1 cellular context compared by ENCODE assay signal in the genomic region with DNA sequence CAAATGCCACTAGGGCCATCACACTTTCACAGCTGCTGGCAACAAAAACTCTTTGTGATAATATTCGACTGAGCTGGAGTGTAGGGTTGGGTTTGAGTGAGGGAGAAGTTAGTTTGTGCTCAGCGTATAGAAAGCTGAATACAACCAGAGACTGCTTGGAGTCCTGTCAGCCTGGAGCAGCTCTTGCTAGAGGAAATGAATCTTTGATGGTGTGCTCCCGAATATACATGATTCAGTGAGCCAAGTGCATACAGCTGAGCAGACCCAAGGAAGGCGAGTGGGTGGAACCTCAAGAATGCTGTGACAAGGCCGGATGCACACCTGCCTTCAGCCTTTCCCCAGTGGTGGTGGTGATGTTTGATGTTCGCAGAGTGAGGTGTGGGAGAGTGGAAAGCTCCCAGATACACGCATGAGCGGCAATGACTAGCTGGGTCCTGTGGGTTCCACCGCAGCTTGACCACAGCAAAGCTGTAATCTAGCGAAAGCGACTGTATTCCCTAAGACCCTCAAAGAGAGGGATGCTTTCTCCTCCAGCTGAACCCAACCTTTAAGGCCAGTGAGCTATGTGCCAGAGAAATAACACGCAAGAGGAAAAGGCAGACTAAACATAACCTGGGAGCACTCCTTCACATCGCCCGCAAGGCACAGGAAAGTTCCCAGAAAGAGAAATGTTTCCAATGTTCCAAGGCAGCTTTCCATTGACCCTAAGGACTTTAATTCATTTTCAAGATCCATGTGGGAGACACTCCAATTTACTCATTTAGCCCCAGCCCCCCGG.
TF ChIP-seq lines count a peak whose summit lies in the region.

No MANE protein-coding gene starts in this region.

TF ChIP-seq in GM23338, 12 proteins besides CTCF, POLR2A, EP300 and RAD21 (continued from another document):
- TF ChIP-seq, protein P1, sequence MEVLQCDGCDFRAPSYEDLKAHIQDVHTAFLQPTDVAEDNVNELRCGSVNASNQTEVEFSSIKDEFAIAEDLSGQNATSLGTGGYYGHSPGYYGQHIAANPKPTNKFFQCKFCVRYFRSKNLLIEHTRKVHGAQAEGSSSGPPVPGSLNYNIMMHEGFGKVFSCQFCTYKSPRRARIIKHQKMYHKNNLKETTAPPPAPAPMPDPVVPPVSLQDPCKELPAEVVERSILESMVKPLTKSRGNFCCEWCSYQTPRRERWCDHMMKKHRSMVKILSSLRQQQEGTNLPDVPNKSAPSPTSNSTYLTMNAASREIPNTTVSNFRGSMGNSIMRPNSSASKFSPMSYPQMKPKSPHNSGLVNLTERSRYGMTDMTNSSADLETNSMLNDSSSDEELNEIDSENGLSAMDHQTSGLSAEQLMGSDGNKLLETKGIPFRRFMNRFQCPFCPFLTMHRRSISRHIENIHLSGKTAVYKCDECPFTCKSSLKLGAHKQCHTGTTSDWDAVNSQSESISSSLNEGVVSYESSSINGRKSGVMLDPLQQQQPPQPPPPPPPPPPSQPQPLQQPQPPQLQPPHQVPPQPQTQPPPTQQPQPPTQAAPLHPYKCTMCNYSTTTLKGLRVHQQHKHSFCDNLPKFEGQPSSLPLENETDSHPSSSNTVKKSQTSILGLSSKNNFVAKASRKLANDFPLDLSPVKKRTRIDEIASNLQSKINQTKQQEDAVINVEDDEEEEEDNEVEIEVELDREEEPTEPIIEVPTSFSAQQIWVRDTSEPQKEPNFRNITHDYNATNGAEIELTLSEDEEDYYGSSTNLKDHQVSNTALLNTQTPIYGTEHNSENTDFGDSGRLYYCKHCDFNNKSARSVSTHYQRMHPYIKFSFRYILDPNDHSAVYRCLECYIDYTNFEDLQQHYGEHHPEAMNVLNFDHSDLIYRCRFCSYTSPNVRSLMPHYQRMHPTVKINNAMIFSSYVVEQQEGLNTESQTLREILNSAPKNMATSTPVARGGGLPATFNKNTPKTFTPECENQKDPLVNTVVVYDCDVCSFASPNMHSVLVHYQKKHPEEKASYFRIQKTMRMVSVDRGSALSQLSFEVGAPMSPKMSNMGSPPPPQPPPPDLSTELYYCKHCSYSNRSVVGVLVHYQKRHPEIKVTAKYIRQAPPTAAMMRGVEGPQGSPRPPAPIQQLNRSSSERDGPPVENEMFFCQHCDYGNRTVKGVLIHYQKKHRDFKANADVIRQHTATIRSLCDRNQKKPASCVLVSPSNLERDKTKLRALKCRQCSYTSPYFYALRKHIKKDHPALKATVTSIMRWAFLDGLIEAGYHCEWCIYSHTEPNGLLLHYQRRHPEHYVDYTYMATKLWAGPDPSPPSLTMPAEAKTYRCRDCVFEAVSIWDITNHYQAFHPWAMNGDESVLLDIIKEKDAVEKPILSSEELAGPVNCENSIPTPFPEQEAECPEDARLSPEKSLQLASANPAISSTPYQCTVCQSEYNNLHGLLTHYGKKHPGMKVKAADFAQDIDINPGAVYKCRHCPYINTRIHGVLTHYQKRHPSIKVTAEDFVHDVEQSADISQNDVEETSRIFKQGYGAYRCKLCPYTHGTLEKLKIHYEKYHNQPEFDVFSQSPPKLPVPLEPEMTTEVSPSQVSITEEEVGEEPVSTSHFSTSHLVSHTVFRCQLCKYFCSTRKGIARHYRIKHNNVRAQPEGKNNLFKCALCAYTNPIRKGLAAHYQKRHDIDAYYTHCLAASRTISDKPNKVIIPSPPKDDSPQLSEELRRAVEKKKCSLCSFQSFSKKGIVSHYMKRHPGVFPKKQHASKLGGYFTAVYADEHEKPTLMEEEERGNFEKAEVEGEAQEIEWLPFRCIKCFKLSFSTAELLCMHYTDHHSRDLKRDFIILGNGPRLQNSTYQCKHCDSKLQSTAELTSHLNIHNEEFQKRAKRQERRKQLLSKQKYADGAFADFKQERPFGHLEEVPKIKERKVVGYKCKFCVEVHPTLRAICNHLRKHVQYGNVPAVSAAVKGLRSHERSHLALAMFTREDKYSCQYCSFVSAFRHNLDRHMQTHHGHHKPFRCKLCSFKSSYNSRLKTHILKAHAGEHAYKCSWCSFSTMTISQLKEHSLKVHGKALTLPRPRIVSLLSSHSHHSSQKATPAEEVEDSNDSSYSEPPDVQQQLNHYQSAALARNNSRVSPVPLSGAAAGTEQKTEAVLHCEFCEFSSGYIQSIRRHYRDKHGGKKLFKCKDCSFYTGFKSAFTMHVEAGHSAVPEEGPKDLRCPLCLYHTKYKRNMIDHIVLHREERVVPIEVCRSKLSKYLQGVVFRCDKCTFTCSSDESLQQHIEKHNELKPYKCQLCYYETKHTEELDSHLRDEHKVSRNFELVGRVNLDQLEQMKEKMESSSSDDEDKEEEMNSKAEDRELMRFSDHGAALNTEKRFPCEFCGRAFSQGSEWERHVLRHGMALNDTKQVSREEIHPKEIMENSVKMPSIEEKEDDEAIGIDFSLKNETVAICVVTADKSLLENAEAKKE (CRISPR knock-in tag; IDR thresholded peaks at IDR 0.05): no peak
- TF ChIP-seq CREB1 (CRISPR knock-in tag; IDR thresholded peaks at IDR 0.05; ENCODE audit: low read depth) (no peak), EZH2phosphoT487 (IDR thresholded peaks at IDR 0.05; ENCODE audit: unreplicated experiment) (no peak)
